In genomic region chr3:69959581-69959980, GRCh38 we compare ENCODE assay signal across 21 cellular contexts. TPM values are rescaled to one million over a fixed set of nuclear protein-coding genes. Genes with fewer than 3 reads are reported as not detected.
A peak's percentile ranks its signal among the peaks of the same experiment; 100 is the strongest.
DNase-seq lines count a peak whose midpoint lies in the region; ATAC-seq and TF ChIP-seq lines count a peak whose summit lies in the region.
"Had no signal": no experiment of that assay in that cellular context is flagged by ENCODE, and none has a peak within 500 bp of the region (broad histone marks: within the 10 kb centered on the region; RNA-seq: fewer than 3 reads in every experiment).

No MANE protein-coding gene starts in this region.

- ATAC-seq in HG02571 (IDR thresholded peaks at IDR 0.05; ENCODE audit: unreplicated experiment) (no peak), left lung (no peak), HG02973 (IDR thresholded peaks at IDR 0.05; ENCODE audit: unreplicated experiment) (no peak)
- ATAC-seq: GM23338, HCT116 had no signal

- DNase-seq in RPMI7951 (ENCODE audit: low read depth) = peak; percentile 11
- DNase-seq in glomerular visceral epithelial cell (ENCODE audit: extremely low spot score) = peak; percentile 1
- DNase-seq in kidney tubule cell (ENCODE audit: low spot score) = peak; percentile 21
- DNase-seq in NCI-H1436 (lab: John Stamatoyannopoulos, UW) = no peak
- DNase-seq in left lung = no peak
- DNase-seq: C1 segment of cervical spinal cord; Calu3; CD4-positive, alpha-beta memory T cell; COR-L47; DMS53; DMS79 treated with DMSO at 0.1 percent for 48 hours; GF-D8; H9 had no signal

- no peak overlapping the region for H3K27ac ChIP-seq in left lung

- intact Hi-C loops in left lung (cut with DNase I) = no loop called here

- no peak overlapping the region for H3K4me3 ChIP-seq in left lung
- H3K4me3 ChIP-seq: GM23338 had no signal

- no peaks in the 10 kb centered on the region for H3K9me3 ChIP-seq in left lung

- H3K4me1 ChIP-seq in left lung = no peaks in the 10 kb centered on the region

- H3K27me3 ChIP-seq in left lung = no peaks in the 10 kb centered on the region

- TF ChIP-seq CTCF in left lung (IDR thresholded peaks at IDR 0.05) = no peak

- peaks cover 0 to 15% of the 10 kb centered on the region in 2 donors for H3K36me3 ChIP-seq in left lung

RNA-seq across cellular contexts. Expression of gene SAMMSON, which starts 40.0 kb away (rescaled TPM):
- 0.48 and 0.78 TPM in 2 replicates for total RNA-seq in RPMI7951 (2014; rRNA removed; shearing (Covaris generic))
- total RNA-seq in left lung = not detected
- total RNA-seq: A673; Calu3; CD4-positive, alpha-beta memory T cell; Daoy; G401; GM23338; H4; H9 had no signal

Comparison
In these comparisons a context has a peak if more than half of its experiments do, and no peak if none do; other contexts are left out.
1. DNase-seq: peak in RPMI7951 (single experiment), glomerular visceral epithelial cell (single experiment) and kidney tubule cell (single experiment); none in NCI-H1436 (single experiment) and left lung (0 of 2).